ENCODE assay signal across 22 cellular contexts in the genomic region with DNA sequence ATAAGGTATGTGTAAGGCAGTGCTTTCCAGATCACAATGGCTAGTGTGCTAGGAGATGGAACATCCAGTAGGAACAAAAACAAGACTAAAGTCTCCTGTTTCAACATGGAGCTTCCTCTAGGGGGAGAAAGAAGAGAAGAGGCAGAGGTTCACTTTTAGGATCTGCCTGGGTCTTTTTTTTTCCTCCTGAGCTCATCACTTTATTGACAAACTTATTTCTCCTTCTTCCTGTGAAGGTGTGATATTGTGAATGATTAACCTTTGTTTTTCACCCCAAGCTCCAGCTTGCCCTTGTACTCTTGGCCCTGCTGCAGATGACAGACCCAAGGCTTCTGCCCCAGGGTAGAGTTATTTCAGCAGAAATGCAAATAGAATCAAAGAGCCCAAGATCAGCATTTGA. TPM values are rescaled to one million over a fixed set of nuclear protein-coding genes. Genes with fewer than 3 reads are reported as not detected.
DNase-seq lines count a peak whose midpoint lies in the region; FAIRE-seq and TF ChIP-seq lines count a peak whose summit lies in the region.
"Had no signal": no experiment of that assay in that cellular context is flagged by ENCODE, and none has a peak within 500 bp of the region (broad histone marks: within the 10 kb centered on the region; RNA-seq: fewer than 3 reads in every experiment).

No MANE protein-coding gene starts in this region.

- H3K4me3 ChIP-seq in bronchial epithelial cell (ENCODE audit: low read depth, low read length) = no peak overlapping the region
- H3K4me3 ChIP-seq in neural progenitor cell = no peak overlapping the region
- H3K4me3 ChIP-seq: BLaER1 had no signal

- peaks cover 47% of the 10 kb centered on the region for H3K4me1 Mint-ChIP-seq in neural progenitor cell
- no peaks in the 10 kb centered on the region for H3K4me1 Mint-ChIP-seq in endothelial cell (ENCODE audit: unreplicated experiment)
- H3K4me1 Mint-ChIP-seq: CD8-positive, alpha-beta memory T cell; IgD-negative memory B cell had no signal

- H3K9me3 ChIP-seq in neural progenitor cell (ENCODE audit: low read depth) = peaks cover 3% of the 10 kb centered on the region
- H3K9me3 ChIP-seq: BLaER1 had no signal

- TF ChIP-seq CTCF in bronchial epithelial cell (IDR thresholded peaks at IDR 0.05; ENCODE audit: insufficient read depth, low read length, severe bottlenecking) = no peak
- no peak for TF ChIP-seq CTCF in neural progenitor cell (IDR thresholded peaks at IDR 0.05)
- TF ChIP-seq CTCF in endothelial cell (IDR thresholded peaks at IDR 0.05; ENCODE audit: unreplicated experiment) = no peak

- H3K27ac Mint-ChIP-seq in neural progenitor cell (peak overlapping the region; percentile 83), endothelial cell (ENCODE audit: unreplicated experiment) (no peak overlapping the region)
- H3K27ac Mint-ChIP-seq: IgD-negative memory B cell; T-helper 2 cell treated with Interferon-gamma antibody and Interleukin-4, amounts not matched to agents 5 μg/mL and 100 μg/mL, for 36 hours had no signal

- DNase-seq in NCI-H1092 treated with DMSO at 0.1 percent for 48 hours (lab: John Stamatoyannopoulos, UW) = peak; percentile 9
- no peak for DNase-seq in NCI-H1092 (lab: John Stamatoyannopoulos, UW)
- peak; percentile 0 for DNase-seq in MV-4-11 (lab: John Stamatoyannopoulos, UW)
- peak; percentile 0 for DNase-seq in bronchial epithelial cell (ENCODE audit: low read depth)
- no peak for DNase-seq in neural progenitor cell (ENCODE audit: low spot score)
- DNase-seq in endothelial cell (ENCODE audit: low spot score) = no peak
- no peak for DNase-seq in NCI-H1694 (lab: John Stamatoyannopoulos, UW)
- DNase-seq in activated CD4-positive, alpha-beta T cell treated with anti-CD3 and anti-CD28 coated beads, Interleukin-2, amount 50 U/mL, for 1 hour = no peak
- DNase-seq: 8988T; CD8-positive, alpha-beta memory T cell; GDM1; HCEC 1CT; NCI-H1694 treated with DMSO at 0.1 percent for 48 hours; NCI-H2171; NCI-H446; NCI-H69; PC-3 had no signal

- H4K20me1 ChIP-seq in neural progenitor cell (ENCODE audit: low read depth) = no peaks in the 10 kb centered on the region

- no peak overlapping the region for H2AFZ ChIP-seq in neural progenitor cell (replicated peaks)

- no peak overlapping the region for H3K27ac ChIP-seq in neural progenitor cell
- H3K27ac ChIP-seq: BLaER1 had no signal

- H3F3A ChIP-seq in neural progenitor cell (ENCODE audit: low read depth) = no peaks in the 10 kb centered on the region

- H3K4me2 ChIP-seq in neural progenitor cell = no peak overlapping the region
- H3K4me2 ChIP-seq: BLaER1 had no signal

- H3K36me3 Mint-ChIP-seq in neural progenitor cell = no peaks in the 10 kb centered on the region
- no peaks in the 10 kb centered on the region for H3K36me3 Mint-ChIP-seq in endothelial cell (ENCODE audit: low read depth, unreplicated experiment)
- H3K36me3 Mint-ChIP-seq: CD8-positive, alpha-beta memory T cell; IgD-negative memory B cell had no signal

- no peaks in the 10 kb centered on the region for H3K36me3 ChIP-seq in bronchial epithelial cell (ENCODE audit: control insufficient read depth, insufficient read depth, low read length)
- no peaks in the 10 kb centered on the region for H3K36me3 ChIP-seq in neural progenitor cell
- H3K36me3 ChIP-seq: BLaER1 had no signal

- H3K4me3 Mint-ChIP-seq in neural progenitor cell (no peak overlapping the region), endothelial cell (ENCODE audit: unreplicated experiment) (no peak overlapping the region)
- H3K4me3 Mint-ChIP-seq: CD8-positive, alpha-beta memory T cell; T-helper 2 cell treated with Interferon-gamma antibody and Interleukin-4, amounts not matched to agents 5 μg/mL and 100 μg/mL, for 36 hours had no signal

- no peak overlapping the region for H3K9ac ChIP-seq in neural progenitor cell
- H3K9ac ChIP-seq: BLaER1 had no signal

- no peaks in the 10 kb centered on the region for H3K4me1 ChIP-seq in neural progenitor cell
- H3K4me1 ChIP-seq: BLaER1 had no signal

- H3K27me3 ChIP-seq in bronchial epithelial cell (ENCODE audit: control insufficient read depth, insufficient read depth, low read length) (no peaks in the 10 kb centered on the region), neural progenitor cell (no peaks in the 10 kb centered on the region)

- H3K9me3 Mint-ChIP-seq in neural progenitor cell = no peaks in the 10 kb centered on the region
- H3K9me3 Mint-ChIP-seq in endothelial cell (ENCODE audit: unreplicated experiment) = no peaks in the 10 kb centered on the region
- H3K9me3 Mint-ChIP-seq: CD8-positive, alpha-beta memory T cell; IgD-negative memory B cell; T-helper 2 cell treated with Interferon-gamma antibody and Interleukin-4, amounts not matched to agents 5 μg/mL and 100 μg/mL, for 36 hours had no signal

- FAIRE-seq in bronchial epithelial cell (lab: Jason Lieb, UNC) = no peak
- FAIRE-seq: GM19239 had no signal

- H3K79me2 ChIP-seq in neural progenitor cell (ENCODE audit: low read depth) = no peaks in the 10 kb centered on the region

- H3K27me3 Mint-ChIP-seq in neural progenitor cell (ENCODE audit: insufficient read depth, low read depth) (peaks cover 6% of the 10 kb centered on the region), endothelial cell (ENCODE audit: unreplicated experiment) (no peaks in the 10 kb centered on the region)

RNA-seq across cellular contexts. Expression of gene PAGE4, which starts 13.5 kb away (rescaled TPM):
- total RNA-seq in bronchial epithelial cell (not detected in 2 replicates), neural progenitor cell (ENCODE audit: low replicate concordance) (not detected in 2 replicates), endothelial cell (ENCODE audit: unreplicated experiment) (not detected)
- total RNA-seq: CD8-positive, alpha-beta memory T cell; HT1080; PC-3 had no signal

RNA-seq across cellular contexts. Expression of gene USP27X, which starts 36.7 kb away (rescaled TPM):
- total RNA-seq in bronchial epithelial cell = 2.1 and 2.2 TPM in 2 replicates
- 4.2 and 5.5 TPM in 2 replicates for total RNA-seq in neural progenitor cell (ENCODE audit: low replicate concordance)
- total RNA-seq in endothelial cell (ENCODE audit: unreplicated experiment) = 6.6 TPM

Comparison
In these comparisons a context has a peak if more than half of its experiments do, and no peak if none do; other contexts are left out.
1. DNase-seq: peak in NCI-H1092 treated with DMSO at 0.1 percent for 48 hours (single experiment), MV-4-11 (single experiment) and bronchial epithelial cell (single experiment); none in NCI-H1092 (single experiment), neural progenitor cell (single experiment), endothelial cell (single experiment), NCI-H1694 (single experiment) and activated CD4-positive, alpha-beta T cell treated with anti-CD3 and anti-CD28 coated beads, Interleukin-2, amount 50 U/mL, for 1 hour (single experiment).